13 cellular contexts compared by ENCODE assay signal in genomic region chr16:85361441-85362118, GRCh38.
A peak's percentile ranks its signal among the peaks of the same experiment; 100 is the strongest.
DNase-seq lines count a peak whose midpoint lies in the region; ATAC-seq and TF ChIP-seq lines count a peak whose summit lies in the region.
"Had no signal": no experiment of that assay in that cellular context is flagged by ENCODE, and none has a peak within 500 bp of the region (broad histone marks: within the 10 kb centered on the region; RNA-seq: fewer than 3 reads in every experiment).

No MANE protein-coding gene starts in this region.

- no peak overlapping the region for H3K4ac ChIP-seq in neuronal stem cell (ENCODE audit: low read length)

- peak overlapping the region; percentile 66 for H4K91ac ChIP-seq in neuronal stem cell (ENCODE audit: low read depth, low read length, poor library complexity)

- no CpG with 5 or more reads among the region's 23 CpGs for WGBS in neuronal stem cell (ENCODE audit: extremely low coverage in 2 of 2, insufficient read length in 2 of 2, insufficient replicate concordance in 1 of 2), 2 donors

- peaks cover 11% of the 10 kb centered on the region for H4K20me1 ChIP-seq in BLaER1

- H3K4me1 ChIP-seq in BLaER1 (peaks cover 97% of the 10 kb centered on the region), Peyer's patch (peaks cover 0 to 53% (median 0%) of the 10 kb centered on the region in 4 donors), left ventricle myocardium inferior (peaks cover 19% of the 10 kb centered on the region), neuronal stem cell (ENCODE audit: control insufficient read depth in 2 of 2, insufficient read depth in 1 of 2, low read depth in 1 of 2, low read length in 2 of 2) (peaks cover 7 to 20% of the 10 kb centered on the region in 2 donors)

- H3K9ac ChIP-seq in BLaER1 (0 out of 2 replicates have a peak overlapping the region, but pooled peaks have one; percentile 41), neuronal stem cell (ENCODE audit: low read depth, low read length, poor library complexity) (no peak overlapping the region)

- peak in 1 of 2 donors; percentile 34 for TF ChIP-seq POLR2A in Peyer's patch (IDR thresholded peaks at IDR 0.05)

- H3K4me2 ChIP-seq in BLaER1 (peak overlapping the region; percentile 81), neuronal stem cell (ENCODE audit: insufficient read depth, low read length, poor library complexity, severe bottlenecking) (no peak overlapping the region)

- H2AK5ac ChIP-seq in neuronal stem cell (ENCODE audit: low read depth, low read length) = peak overlapping the region; percentile 74

- H3K9me3 ChIP-seq in BLaER1 (no peaks in the 10 kb centered on the region), Peyer's patch (peaks cover 0 to 8% (median 0%) of the 10 kb centered on the region in 4 donors), left ventricle myocardium inferior (replicated peaks) (no peaks in the 10 kb centered on the region), neuronal stem cell (replicated peaks in 1 of 2; ENCODE audit: control insufficient read depth in 2 of 2, insufficient read depth in 1 of 2, low read depth in 1 of 2, low read length in 2 of 2) (peaks cover 0 to 5% of the 10 kb centered on the region in 2 donors)
- H3K9me3 ChIP-seq: thoracic aorta had no signal

- peak overlapping the region; percentile 49 for H2BK12ac ChIP-seq in neuronal stem cell (ENCODE audit: low read length)

- peak overlapping the region; percentile 75 for H3K14ac ChIP-seq in neuronal stem cell (ENCODE audit: low read length)

- peak in 2 of 3 donors; percentile 89 to 90 for DNase-seq in Peyer's patch
- peak; percentile 62 for DNase-seq in left ventricle myocardium inferior
- no peak for DNase-seq in neuronal stem cell (ENCODE audit: low spot score)
- DNase-seq in dermis blood vessel endothelial cell = no peak
- no peak for DNase-seq in A172 (ENCODE audit: low spot score)
- no peak for DNase-seq in DMS153 treated with DMSO at 0.1 percent for 48 hours (lab: John Stamatoyannopoulos, UW; ENCODE audit: unreplicated experiment)
- DNase-seq: activated CD4-positive, alpha-beta memory T cell treated with anti-CD3 and anti-CD28 coated beads, Interleukin-2, amount 10 ng/mL, durations not matched to agents 7 days and 5 days; activated effector memory CD4-positive, alpha-beta T cell treated with anti-CD3 and anti-CD28 coated beads, Interleukin-2, amount 50 U/mL, for 16 hours; kidney; NCI-H524 treated with DMSO at 0.1 percent for 48 hours had no signal

- H2BK15ac ChIP-seq in neuronal stem cell (ENCODE audit: low read length) = peak overlapping the region; percentile 81

- TF ChIP-seq CTCF in Peyer's patch (IDR thresholded peaks at IDR 0.05) (no peak), left ventricle myocardium inferior (IDR thresholded peaks at IDR 0.05; ENCODE audit: borderline replicate concordance) (no peak)

- no peaks in the 10 kb centered on the region for H3K27me3 ChIP-seq in BLaER1
- H3K27me3 ChIP-seq in Peyer's patch = no peaks in the 10 kb centered on the region
- no peaks in the 10 kb centered on the region for H3K27me3 ChIP-seq in left ventricle myocardium inferior (ENCODE audit: low read depth)
- peaks cover 0 to 2% (median 0%) of the 10 kb centered on the region in 3 experiments for H3K27me3 ChIP-seq in neuronal stem cell (ENCODE audit: control insufficient read depth in 3 of 3, insufficient read depth in 3 of 3, low read depth in 1 of 3, low read length in 3 of 3)

- no peak overlapping the region for H2AFZ ChIP-seq in neuronal stem cell (ENCODE audit: low read length)

- ATAC-seq in GM21723 (IDR thresholded peaks at IDR 0.05; ENCODE audit: unreplicated experiment) = no peak

- no peak overlapping the region for H3K4me3 ChIP-seq in BLaER1
- H3K4me3 ChIP-seq in Peyer's patch = peak overlapping the region in 2 of 4 donors; percentile 24 to 26
- H3K4me3 ChIP-seq in left ventricle myocardium inferior = no peak overlapping the region
- H3K4me3 ChIP-seq in neuronal stem cell (ENCODE audit: low read length in 2 of 2) = no peak overlapping the region
- H3K4me3 ChIP-seq: thoracic aorta had no signal

- H3K36me3 ChIP-seq in BLaER1 (no peaks in the 10 kb centered on the region), Peyer's patch (no peaks in the 10 kb centered on the region), left ventricle myocardium inferior (no peaks in the 10 kb centered on the region), neuronal stem cell (replicated peaks in 1 of 2; ENCODE audit: control insufficient read depth in 2 of 2, insufficient read depth in 2 of 2, low read length in 2 of 2) (no peaks in the 10 kb centered on the region)
- H3K36me3 ChIP-seq: thoracic aorta had no signal

- H4K8ac ChIP-seq in neuronal stem cell (ENCODE audit: low read depth, low read length) = no peak overlapping the region

- peaks cover 2% of the 10 kb centered on the region for H3K79me1 ChIP-seq in neuronal stem cell (ENCODE audit: low read depth, low read length)

- H2BK5ac ChIP-seq in neuronal stem cell (ENCODE audit: low read length) = no peak overlapping the region

- peak overlapping the region; percentile 77 for H3K18ac ChIP-seq in neuronal stem cell (ENCODE audit: low read length)

- peak overlapping the region; percentile 58 for H3K23ac ChIP-seq in neuronal stem cell (ENCODE audit: low read depth, low read length, poor library complexity)

- H2BK120ac ChIP-seq in neuronal stem cell (ENCODE audit: low read depth, low read length) = no peak overlapping the region

- intact Hi-C loops in left ventricle myocardium inferior (cut with micrococcal nuclease) = no loop called here

- H3K27ac ChIP-seq in BLaER1 = peak overlapping the region; percentile 68
- H3K27ac ChIP-seq in Peyer's patch = peak overlapping the region in 3 of 4 donors; percentile 60 to 85 (median 82)
- peak overlapping the region; percentile 36 for H3K27ac ChIP-seq in left ventricle myocardium inferior (replicated peaks)
- no peak overlapping the region for H3K27ac ChIP-seq in neuronal stem cell (replicated peaks; ENCODE audit: low read length)
- H3K27ac ChIP-seq: thoracic aorta had no signal

Comparison
In these comparisons a context has a peak if more than half of its experiments do, and no peak if none do; other contexts are left out.
1. DNase-seq: peak in Peyer's patch (2 of 3) and left ventricle myocardium inferior (single experiment); none in neuronal stem cell (single experiment), dermis blood vessel endothelial cell (single experiment), A172 (single experiment) and DMS153 treated with DMSO at 0.1 percent for 48 hours (single experiment).